Comparison of ENCODE assay signal across 14 cellular contexts in the genomic region with DNA sequence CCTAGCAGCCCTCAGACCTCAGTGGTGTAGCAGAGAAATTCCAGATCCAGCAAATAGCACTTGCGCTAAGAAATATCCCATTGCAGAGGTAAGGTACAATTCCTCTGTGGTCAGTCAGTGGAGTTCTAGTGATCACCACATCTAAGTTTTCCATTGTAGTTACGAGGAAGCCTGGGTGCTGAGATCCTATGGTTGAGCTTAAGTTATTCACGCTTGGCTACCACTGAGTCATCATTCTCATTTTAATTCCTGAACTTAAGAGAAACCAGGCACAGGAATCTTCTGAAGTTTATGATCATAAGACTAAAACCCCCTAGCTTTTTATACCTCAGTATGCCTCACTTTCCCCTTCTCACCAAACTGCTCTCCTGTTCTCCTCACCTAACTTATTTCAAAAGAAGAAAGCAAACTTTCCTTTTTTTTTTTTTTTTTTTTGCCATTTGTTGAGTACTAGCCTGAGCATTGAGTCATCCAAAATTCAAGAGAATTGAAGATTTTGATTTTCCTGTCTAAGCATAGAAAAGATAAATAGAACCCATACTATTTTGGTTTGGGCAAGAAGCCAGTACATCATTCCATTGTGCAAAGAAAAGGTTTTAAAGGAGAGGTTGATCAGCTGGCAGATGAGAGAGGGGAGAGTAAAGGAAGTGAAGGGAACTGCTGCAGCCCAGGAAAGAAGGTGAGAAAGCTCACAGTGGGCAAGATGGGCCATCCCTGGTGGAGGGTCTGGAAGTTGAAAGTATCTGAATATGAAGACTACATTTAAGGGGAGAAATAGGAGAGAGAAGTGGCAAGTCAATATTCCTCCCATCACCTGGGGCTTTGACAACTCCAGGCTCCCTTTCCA. TPM values are rescaled to one million over a fixed set of nuclear protein-coding genes. Genes with fewer than 3 reads are reported as not detected.
DNase-seq lines count a peak whose midpoint lies in the region; ATAC-seq and TF ChIP-seq lines count a peak whose summit lies in the region.
"Had no signal": no experiment of that assay in that cellular context is flagged by ENCODE, and none has a peak within 500 bp of the region (broad histone marks: within the 10 kb centered on the region; RNA-seq: fewer than 3 reads in every experiment).

No MANE protein-coding gene starts in this region.

- peaks cover 13% of the 10 kb centered on the region for H3K4me1 Mint-ChIP-seq in activated T-helper 1 cell treated with anti-CD3 and anti-CD28 coated beads, Interleukin-12 subunit alpha, Interleukin-12 subunit beta, Interleukin-2, Interleukin-4 antibody, amounts not matched to agents 30 ng/mL and 10 ng/mL and 1 ng/mL, durations not matched to agents 14 hours and 24 hours and 36 hours (ENCODE audit: low read depth)

- H3K27me3 Mint-ChIP-seq in activated T-helper 1 cell treated with anti-CD3 and anti-CD28 coated beads, Interleukin-12 subunit alpha, Interleukin-12 subunit beta, Interleukin-2, Interleukin-4 antibody, amounts not matched to agents 30 ng/mL and 10 ng/mL and 1 ng/mL, durations not matched to agents 14 hours and 24 hours and 36 hours (ENCODE audit: insufficient read depth) = no peaks in the 10 kb centered on the region

- DNase-seq in activated naive CD4-positive, alpha-beta T cell treated with anti-CD3 and anti-CD28 coated beads, Interleukin-2, amount 50 U/mL, for 72 hours (ENCODE audit: low spot score in 2 of 2) = no peak
- DNase-seq in activated naive CD4-positive, alpha-beta T cell (lab: John Stamatoyannopoulos, UW) = no peak
- DNase-seq in activated T-helper 1 cell treated with anti-CD3 and anti-CD28 coated beads, Interleukin-12 subunit alpha, Interleukin-12 subunit beta, Interleukin-2, Interleukin-4 antibody, amounts not matched to agents 30 ng/mL and 10 ng/mL and 1 ng/mL, durations not matched to agents 14 hours and 24 hours and 36 hours (ENCODE audit: low spot score) = no peak
- DNase-seq in fibroblast of pulmonary artery (ENCODE audit: low read depth) (peak; percentile 64), stromal cell of bone marrow (ENCODE audit: low read depth) (peak; percentile 42), substantia nigra (lab: John Stamatoyannopoulos, UW) (no peak), ureter (ENCODE audit: low spot score) (no peak)
- DNase-seq: activated effector memory CD4-positive, alpha-beta T cell treated with anti-CD3 and anti-CD28 coated beads, Interleukin-2, amount 50 U/mL, for 16 hours; colonic mucosa; NCI-H510A treated with DMSO at 0.1 percent for 48 hours; right lobe of liver; SJCRH30; tibial artery had no signal

- H3K27ac Mint-ChIP-seq in activated naive CD4-positive, alpha-beta T cell treated with anti-CD3 and anti-CD28 coated beads, Interleukin-2, amount 50 U/mL, for 72 hours = peak overlapping the region; percentile 47 to 81
- H3K27ac Mint-ChIP-seq in activated T-helper 1 cell treated with anti-CD3 and anti-CD28 coated beads, Interleukin-12 subunit alpha, Interleukin-12 subunit beta, Interleukin-2, Interleukin-4 antibody, amounts not matched to agents 30 ng/mL and 10 ng/mL and 1 ng/mL, durations not matched to agents 14 hours and 24 hours and 36 hours = peak overlapping the region; percentile 61

- H3K36me3 Mint-ChIP-seq in activated naive CD4-positive, alpha-beta T cell treated with anti-CD3 and anti-CD28 coated beads, Interleukin-2, amount 50 U/mL, for 72 hours = peaks cover 47 to 48% of the 10 kb centered on the region in 2 donors
- peaks cover 55% of the 10 kb centered on the region for H3K36me3 Mint-ChIP-seq in activated T-helper 1 cell treated with anti-CD3 and anti-CD28 coated beads, Interleukin-12 subunit alpha, Interleukin-12 subunit beta, Interleukin-2, Interleukin-4 antibody, amounts not matched to agents 30 ng/mL and 10 ng/mL and 1 ng/mL, durations not matched to agents 14 hours and 24 hours and 36 hours (ENCODE audit: low read depth)

- ATAC-seq in activated naive CD4-positive, alpha-beta T cell treated with anti-CD3 and anti-CD28 coated beads, Interleukin-2, amount 50 U/mL, for 72 hours = peak in 1 of 2 donors; percentile 66
- ATAC-seq in HG03095 (IDR thresholded peaks at IDR 0.05; ENCODE audit: unreplicated experiment) = no peak
- ATAC-seq: right lobe of liver had no signal

- H3K4me3 Mint-ChIP-seq in activated T-helper 1 cell treated with anti-CD3 and anti-CD28 coated beads, Interleukin-12 subunit alpha, Interleukin-12 subunit beta, Interleukin-2, Interleukin-4 antibody, amounts not matched to agents 30 ng/mL and 10 ng/mL and 1 ng/mL, durations not matched to agents 14 hours and 24 hours and 36 hours = no peak overlapping the region

- intact Hi-C loops in activated T-helper 1 cell treated with anti-CD3 and anti-CD28 coated beads, Interleukin-12 subunit alpha, Interleukin-12 subunit beta, Interleukin-2, Interleukin-4 antibody, amounts not matched to agents 30 ng/mL and 10 ng/mL and 1 ng/mL, durations not matched to agents 14 hours and 24 hours and 36 hours (cut with micrococcal nuclease) = no loop called here

- H3K27ac ChIP-seq in substantia nigra (ENCODE audit: low read depth, low read length, poor library complexity, severe bottlenecking) = no peak overlapping the region
- H3K27ac ChIP-seq: colonic mucosa, right lobe of liver, SJCRH30, tibial artery had no signal

- TF ChIP-seq CTCF in fibroblast of pulmonary artery (IDR thresholded peaks at IDR 0.05; ENCODE audit: low read length, missing control alignments) = no peak

- no peak overlapping the region for H3K4me3 ChIP-seq in fibroblast of pulmonary artery (replicated peaks; ENCODE audit: low read depth, low read length)
- H3K4me3 ChIP-seq: colonic mucosa, right lobe of liver, SJCRH30, tibial artery had no signal

- H3K9me3 Mint-ChIP-seq in activated naive CD4-positive, alpha-beta T cell treated with anti-CD3 and anti-CD28 coated beads, Interleukin-2, amount 50 U/mL, for 72 hours = no peaks in the 10 kb centered on the region
- H3K9me3 Mint-ChIP-seq in activated T-helper 1 cell treated with anti-CD3 and anti-CD28 coated beads, Interleukin-12 subunit alpha, Interleukin-12 subunit beta, Interleukin-2, Interleukin-4 antibody, amounts not matched to agents 30 ng/mL and 10 ng/mL and 1 ng/mL, durations not matched to agents 14 hours and 24 hours and 36 hours = no peaks in the 10 kb centered on the region

RNA-seq across cellular contexts. Expression of a gene that starts 39.9 kb away (rescaled TPM):
- total RNA-seq in activated naive CD4-positive, alpha-beta T cell treated with anti-CD3 and anti-CD28 coated beads, Interleukin-2, amount 50 U/mL, for 72 hours = 100 to 1,000 TPM; 354 to 447 TPM
- total RNA-seq in activated T-helper 1 cell treated with anti-CD3 and anti-CD28 coated beads, Interleukin-12 subunit alpha, Interleukin-12 subunit beta, Interleukin-2, Interleukin-4 antibody, amounts not matched to agents 30 ng/mL and 10 ng/mL and 1 ng/mL, durations not matched to agents 14 hours and 24 hours and 36 hours = 585 and 603 TPM in 2 replicates
- 174 TPM for total RNA-seq in ureter

Comparison
In these comparisons a context has a peak if more than half of its experiments do, and no peak if none do; other contexts are left out.
1. DNase-seq: peak in fibroblast of pulmonary artery (single experiment) and stromal cell of bone marrow (single experiment); none in activated naive CD4-positive, alpha-beta T cell treated with anti-CD3 and anti-CD28 coated beads, Interleukin-2, amount 50 U/mL, for 72 hours (0 of 2), activated naive CD4-positive, alpha-beta T cell (0 of 4), activated T-helper 1 cell treated with anti-CD3 and anti-CD28 coated beads, Interleukin-12 subunit alpha, Interleukin-12 subunit beta, Interleukin-2, Interleukin-4 antibody, amounts not matched to agents 30 ng/mL and 10 ng/mL and 1 ng/mL, durations not matched to agents 14 hours and 24 hours and 36 hours (single experiment), substantia nigra (0 of 49) and ureter (single experiment).